In genomic region chr14:49582211-49582977, GRCh38 we compare ENCODE assay signal across 9 cellular contexts. TPM values are rescaled to one million over a fixed set of nuclear protein-coding genes. Genes with fewer than 3 reads are reported as not detected.
DNase-seq lines count a peak whose midpoint lies in the region; ATAC-seq and TF ChIP-seq lines count a peak whose summit lies in the region.
"Had no signal": no experiment of that assay in that cellular context is flagged by ENCODE, and none has a peak within 500 bp of the region (broad histone marks: within the 10 kb centered on the region; RNA-seq: fewer than 3 reads in every experiment).

No MANE protein-coding gene starts in this region.

- H3K4me3 Mint-ChIP-seq in Caco-2 (ENCODE audit: unreplicated experiment): peak overlapping the region; percentile 46
- H3K4me3 Mint-ChIP-seq in endodermal cell: no peak overlapping the region

- DNase-seq in Caco-2 (no peak), endodermal cell (no peak), NOMO-1 treated with dmso at 0.1 percent for 144 hours (lab: John Stamatoyannopoulos, UW; ENCODE audit: unreplicated experiment) (no peak), DMS153 (lab: John Stamatoyannopoulos, UW) (no peak)
- DNase-seq: effector memory CD4-positive, alpha-beta T cell; NCI-H446; nucleus accumbens had no signal

- POLR2A ChIA-PET in Caco-2 (lab: Charles Lee): no interaction called here

- no TSS peak for BruUV-seq in Caco-2 (replicated peaks; lab: Mats Ljungman, UMichigan)

- H3K27me3 Mint-ChIP-seq in Caco-2 (ENCODE audit: insufficient read depth, unreplicated experiment) (no peaks in the 10 kb centered on the region), endodermal cell (ENCODE audit: insufficient read depth) (no peaks in the 10 kb centered on the region)

- H3K36me3 ChIP-seq in Caco-2 (ENCODE audit: control insufficient read depth, insufficient read depth, low read length) (peaks cover 3% of the 10 kb centered on the region), Loucy (ENCODE audit: insufficient read depth, low read length) (peaks cover 30% of the 10 kb centered on the region), endodermal cell (ENCODE audit: control insufficient read depth, insufficient read depth, low read length) (peaks cover 45% of the 10 kb centered on the region)

- H3K27ac Mint-ChIP-seq in Caco-2 (ENCODE audit: unreplicated experiment) (peak overlapping the region; percentile 60), endodermal cell (peak overlapping the region; percentile 87)

- H3K9me2 ChIP-seq in Loucy (replicated peaks; ENCODE audit: low read depth, low read length): no peaks in the 10 kb centered on the region

- intact Hi-C loops in Caco-2 (cut with micrococcal nuclease; ENCODE audit: unreplicated experiment): no loop called here

- H4K20me1 ChIP-seq in Loucy (ENCODE audit: insufficient read depth, low read length, poor library complexity, severe bottlenecking): peaks cover 83% of the 10 kb centered on the region

- peaks cover 87% of the 10 kb centered on the region for H3K79me2 ChIP-seq in Loucy (ENCODE audit: insufficient read depth, low read length)

- peaks cover 10% of the 10 kb centered on the region for H3K4me1 ChIP-seq in Caco-2
- H3K4me1 ChIP-seq in Loucy (ENCODE audit: insufficient read depth, low read length, poor library complexity, severe bottlenecking): peaks cover 58% of the 10 kb centered on the region
- H3K4me1 ChIP-seq in endodermal cell (ENCODE audit: control insufficient read depth, insufficient read depth, low read length): no peaks in the 10 kb centered on the region

- H3F3A ChIP-seq in Loucy (ENCODE audit: low read depth): no peaks in the 10 kb centered on the region

- H3K9me3 ChIP-seq in Caco-2 (no peaks in the 10 kb centered on the region), Loucy (ENCODE audit: insufficient read depth, low read depth, low read length) (no peaks in the 10 kb centered on the region), endodermal cell (ENCODE audit: control insufficient read depth, low read length) (no peaks in the 10 kb centered on the region)

- ATAC-seq in GM19328 (IDR thresholded peaks at IDR 0.05; ENCODE audit: unreplicated experiment): no peak

- H3K9ac ChIP-seq in Loucy (ENCODE audit: low read depth, low read length, poor library complexity, severe bottlenecking) (peak overlapping the region; percentile 55), endodermal cell (ENCODE audit: extremely low read depth, low read length, poor library complexity, severe bottlenecking) (no peak overlapping the region)

- H3K36me3 Mint-ChIP-seq in Caco-2 (ENCODE audit: insufficient read depth, unreplicated experiment) (peaks cover 84% of the 10 kb centered on the region), endodermal cell (ENCODE audit: low read depth) (peaks cover 54% of the 10 kb centered on the region)

- 95% methylated on average over 2 to 4 of the region's 4 CpGs for WGBS in endodermal cell (ENCODE audit: insufficient coverage in 1 of 2, insufficient read length in 1 of 2), 2 experiments

- CTCF ChIA-PET in Caco-2 (lab: Charles Lee): no interaction called here

- H3K4me1 Mint-ChIP-seq in Caco-2 (ENCODE audit: low read depth, unreplicated experiment): peaks cover 21% of the 10 kb centered on the region
- peaks cover 22% of the 10 kb centered on the region for H3K4me1 Mint-ChIP-seq in endodermal cell

- H2AFZ ChIP-seq in Loucy (ENCODE audit: low read length): no peak overlapping the region

- no peak overlapping the region for H3K27ac ChIP-seq in endodermal cell (ENCODE audit: low read depth, low read length)

- peak overlapping the region; percentile 98 for H3K4me2 ChIP-seq in Loucy (ENCODE audit: low read depth, low read length, poor library complexity, severe bottlenecking)

- H3K27me3 ChIP-seq in Caco-2 (replicated peaks; ENCODE audit: control insufficient read depth, insufficient read depth, low read length): no peaks in the 10 kb centered on the region
- H3K27me3 ChIP-seq in Loucy (ENCODE audit: insufficient read depth, low read length, poor library complexity, severe bottlenecking): no peaks in the 10 kb centered on the region
- H3K27me3 ChIP-seq in endodermal cell (ENCODE audit: control insufficient read depth, insufficient read depth, low read length, poor library complexity, severe bottlenecking): no peaks in the 10 kb centered on the region

- no peak for TF ChIP-seq CTCF in Caco-2 (IDR thresholded peaks at IDR 0.05; ENCODE audit: insufficient read depth in 1 of 2, low read depth in 1 of 2, low read length in 1 of 2, severe bottlenecking in 1 of 2, unreplicated experiment in 1 of 2)
- TF ChIP-seq CTCF in Loucy (conservative IDR thresholded peaks at IDR 0.05; ENCODE audit: low read length): no peak
- no peak for TF ChIP-seq CTCF in endodermal cell (conservative IDR thresholded peaks at IDR 0.05)

- H3K9me3 Mint-ChIP-seq in Caco-2 (ENCODE audit: unreplicated experiment): no peaks in the 10 kb centered on the region
- H3K9me3 Mint-ChIP-seq in endodermal cell: no peaks in the 10 kb centered on the region

- H3K4me3 ChIP-seq in Caco-2 (ENCODE audit: low read depth, low read length) (no peak overlapping the region), Loucy (ENCODE audit: low read length, poor library complexity, severe bottlenecking) (peak overlapping the region; percentile 88), endodermal cell (ENCODE audit: low read length) (peak overlapping the region; percentile 0)

RNA-seq across cellular contexts. Expression of gene RPS29, which starts 3.8 kb away (rescaled TPM):
- total RNA-seq in Caco-2 (2022): 1,677 and 1,733 TPM in 2 replicates
- total RNA-seq in endodermal cell: 1,000 to 10,000 TPM; 1,577 to 1,586 TPM
- 3,717 TPM for polyA plus RNA-seq in endodermal cell (2013, experiment 1 of 2)
- 3,497 TPM for polyA plus RNA-seq in endodermal cell (2013, experiment 2 of 2)

RNA-seq across cellular contexts. Expression of gene LRR1, which starts 16.3 kb away (rescaled TPM):
- total RNA-seq in Caco-2 (2022) (32.0 and 34.8 TPM in 2 replicates), endodermal cell (10 to 100 TPM; 20.4 to 22.9 TPM)
- 22.7 TPM for polyA plus RNA-seq in endodermal cell (2013, experiment 1 of 2)
- polyA plus RNA-seq in endodermal cell (2013, experiment 2 of 2): 23.7 TPM

RNA-seq across cellular contexts. Expression of gene RPL36AL, which starts 38.0 kb away (rescaled TPM):
- total RNA-seq in Caco-2 (2022): 181 and 191 TPM in 2 replicates
- 100 to 1,000 TPM; 167 to 176 TPM for total RNA-seq in endodermal cell
- polyA plus RNA-seq in endodermal cell (2013, experiment 1 of 2): 168 TPM
- 166 TPM for polyA plus RNA-seq in endodermal cell (2013, experiment 2 of 2)

RNA-seq across cellular contexts. Expression of gene MGAT2, which starts 38.2 kb away (rescaled TPM):
- total RNA-seq in Caco-2 (2022) (42.1 and 47.5 TPM in 2 replicates), endodermal cell (10 to 100 TPM; 21.4 to 23.5 TPM)
- polyA plus RNA-seq in endodermal cell (2013, experiment 1 of 2): 22.3 TPM
- 22.9 TPM for polyA plus RNA-seq in endodermal cell (2013, experiment 2 of 2)

RNA-seq across cellular contexts. Expression of gene DNAAF2, which starts 52.6 kb away (rescaled TPM):
- 11.4 and 11.5 TPM in 2 replicates for total RNA-seq in Caco-2 (2022)
- total RNA-seq in endodermal cell: 10 to 100 TPM; 18.5 to 19.7 TPM
- polyA plus RNA-seq in endodermal cell (2013, experiment 1 of 2): 19.4 TPM
- polyA plus RNA-seq in endodermal cell (2013, experiment 2 of 2): 21.4 TPM
